In the genomic region with DNA sequence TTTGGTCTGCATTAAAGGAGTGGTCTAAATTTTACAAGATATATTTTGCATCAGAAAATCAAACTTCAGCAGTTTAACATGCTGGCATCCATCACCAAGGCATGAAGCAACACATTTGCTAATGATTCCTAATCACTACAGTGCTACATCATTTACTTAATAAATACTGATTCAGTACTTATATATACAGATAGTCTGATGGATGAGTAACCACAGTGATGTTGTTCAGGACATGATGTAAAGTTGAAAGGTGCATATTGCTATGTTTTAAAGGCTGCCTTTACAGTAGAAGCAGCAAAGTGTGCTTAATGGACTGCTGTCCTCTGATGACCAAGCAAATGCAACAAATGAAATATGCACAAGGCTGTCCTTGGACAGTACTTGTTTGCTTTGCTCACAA, we compare ENCODE assay signal across 21 cellular contexts. TPM values are rescaled to one million over a fixed set of nuclear protein-coding genes. Genes with fewer than 3 reads are reported as not detected.
A peak's percentile ranks its signal among the peaks of the same experiment; 100 is the strongest.
DNase-seq lines count a peak whose midpoint lies in the region; ATAC-seq and TF ChIP-seq lines count a peak whose summit lies in the region.
"Had no signal": no experiment of that assay in that cellular context is flagged by ENCODE, and none has a peak within 500 bp of the region (broad histone marks: within the 10 kb centered on the region; RNA-seq: fewer than 3 reads in every experiment).

No MANE protein-coding gene starts in this region.

- no peak for TF ChIP-seq POLR2A in GM18505 (IDR thresholded peaks at IDR 0.05; ENCODE audit: borderline replicate concordance, extremely low read depth, insufficient read depth, insufficient read length)

- no peaks in the 10 kb centered on the region for H3K4me1 ChIP-seq in neuronal stem cell (ENCODE audit: control insufficient read depth in 2 of 2, insufficient read depth in 1 of 2, low read depth in 1 of 2, low read length in 2 of 2)
- H3K4me1 ChIP-seq: BLaER1 treated with 17β-estradiol and CSF1 and Interleukin-3, amounts not matched to agents 10 nM and 100 nM; left lung had no signal

- H3K9me3 Mint-ChIP-seq in activated naive CD4-positive, alpha-beta T cell treated with anti-CD3 and anti-CD28 coated beads, Interleukin-2, amount 50 U/mL, for 72 hours, result peaks cover 0 to 5% of the 10 kb centered on the region in 2 donors
- H3K9me3 Mint-ChIP-seq in activated naive CD4-positive, alpha-beta T cell treated with anti-CD3 and anti-CD28 coated beads, Interleukin-2, amount 10 ng/mL, durations not matched to agents 7 days and 5 days, result no peaks in the 10 kb centered on the region
- H3K9me3 Mint-ChIP-seq in activated naive CD8-positive, alpha-beta T cell treated with anti-CD3 and anti-CD28 coated beads for 36 hours, result no peaks in the 10 kb centered on the region
- no peaks in the 10 kb centered on the region for H3K9me3 Mint-ChIP-seq in memory B cell
- H3K9me3 Mint-ChIP-seq: stimulated activated memory B cell treated with anti-CD40 and anti-IgM and Interleukin-4, amounts not matched to agents 10 μg/mL and 1 μg/mL and 100 μg/mL, for 72 hours had no signal

- H3K14ac ChIP-seq in neuronal stem cell (ENCODE audit: low read length), result no peak overlapping the region

- H3K4ac ChIP-seq in neuronal stem cell (ENCODE audit: low read length), result no peak overlapping the region

- H3K4me2 ChIP-seq in neuronal stem cell (ENCODE audit: insufficient read depth, low read length, poor library complexity, severe bottlenecking), result no peak overlapping the region
- H3K4me2 ChIP-seq: BLaER1 treated with 17β-estradiol and CSF1 and Interleukin-3, amounts not matched to agents 10 nM and 100 nM had no signal

- no peak overlapping the region for H3K18ac ChIP-seq in neuronal stem cell (ENCODE audit: low read length)

- H3K4me3 Mint-ChIP-seq in activated naive CD4-positive, alpha-beta T cell treated with anti-CD3 and anti-CD28 coated beads, Interleukin-2, amount 10 ng/mL, durations not matched to agents 7 days and 5 days, result no peak overlapping the region
- no peak overlapping the region for H3K4me3 Mint-ChIP-seq in activated naive CD8-positive, alpha-beta T cell treated with anti-CD3 and anti-CD28 coated beads for 36 hours
- H3K4me3 Mint-ChIP-seq in memory B cell, result no peak overlapping the region
- H3K4me3 Mint-ChIP-seq: stimulated activated memory B cell treated with anti-CD40 and anti-IgM and Interleukin-4, amounts not matched to agents 10 μg/mL and 1 μg/mL and 100 μg/mL, for 72 hours had no signal

- CTCF ChIA-PET in activated naive CD4-positive, alpha-beta T cell treated with anti-CD3 and anti-CD28 coated beads, Interleukin-2, amount 10 ng/mL, durations not matched to agents 7 days and 5 days (lab: Charles Lee), result no interaction called here

- H3K23ac ChIP-seq in neuronal stem cell (ENCODE audit: low read depth, low read length, poor library complexity), result no peak overlapping the region

- H4K8ac ChIP-seq in neuronal stem cell (ENCODE audit: low read depth, low read length), result no peak overlapping the region

- H4K91ac ChIP-seq in neuronal stem cell (ENCODE audit: low read depth, low read length, poor library complexity), result no peak overlapping the region

- H2BK12ac ChIP-seq in neuronal stem cell (ENCODE audit: low read length), result no peak overlapping the region

- no peak overlapping the region for H2AFZ ChIP-seq in neuronal stem cell (ENCODE audit: low read length)

- H3K36me3 ChIP-seq in neuronal stem cell (replicated peaks in 1 of 2; ENCODE audit: control insufficient read depth in 2 of 2, insufficient read depth in 2 of 2, low read length in 2 of 2), result peaks cover 32 to 99% of the 10 kb centered on the region in 2 donors

- no peaks in the 10 kb centered on the region for H3K27me3 ChIP-seq in neuronal stem cell (ENCODE audit: control insufficient read depth in 3 of 3, insufficient read depth in 3 of 3, low read depth in 1 of 3, low read length in 3 of 3)
- H3K27me3 ChIP-seq: BLaER1 treated with 17β-estradiol and CSF1 and Interleukin-3, amounts not matched to agents 10 nM and 100 nM; body of pancreas; left lung had no signal

- H3K36me3 Mint-ChIP-seq in activated naive CD4-positive, alpha-beta T cell treated with anti-CD3 and anti-CD28 coated beads, Interleukin-2, amount 50 U/mL, for 72 hours, result peaks cover 10 to 29% of the 10 kb centered on the region in 2 donors
- peaks cover 55% of the 10 kb centered on the region for H3K36me3 Mint-ChIP-seq in activated naive CD4-positive, alpha-beta T cell treated with anti-CD3 and anti-CD28 coated beads, Interleukin-2, amount 10 ng/mL, durations not matched to agents 7 days and 5 days
- H3K36me3 Mint-ChIP-seq in activated naive CD8-positive, alpha-beta T cell treated with anti-CD3 and anti-CD28 coated beads for 36 hours, result peaks cover 21% of the 10 kb centered on the region
- H3K36me3 Mint-ChIP-seq in memory B cell, result peaks cover 35% of the 10 kb centered on the region

- H3K27ac Mint-ChIP-seq in activated naive CD4-positive, alpha-beta T cell treated with anti-CD3 and anti-CD28 coated beads, Interleukin-2, amount 50 U/mL, for 72 hours, result peak overlapping the region; percentile 12 to 53
- no peak overlapping the region for H3K27ac Mint-ChIP-seq in activated naive CD4-positive, alpha-beta T cell treated with anti-CD3 and anti-CD28 coated beads, Interleukin-2, amount 10 ng/mL, durations not matched to agents 7 days and 5 days
- peak overlapping the region; percentile 22 for H3K27ac Mint-ChIP-seq in activated naive CD8-positive, alpha-beta T cell treated with anti-CD3 and anti-CD28 coated beads for 36 hours
- peak overlapping the region; percentile 21 for H3K27ac Mint-ChIP-seq in memory B cell
- H3K27ac Mint-ChIP-seq: stimulated activated memory B cell treated with anti-CD40 and anti-IgM and Interleukin-4, amounts not matched to agents 10 μg/mL and 1 μg/mL and 100 μg/mL, for 72 hours had no signal

- no peaks in the 10 kb centered on the region for H3K9me3 ChIP-seq in neuronal stem cell (replicated peaks in 1 of 2; ENCODE audit: control insufficient read depth in 2 of 2, insufficient read depth in 1 of 2, low read depth in 1 of 2, low read length in 2 of 2)
- H3K9me3 ChIP-seq: BLaER1 treated with 17β-estradiol and CSF1 and Interleukin-3, amounts not matched to agents 10 nM and 100 nM; body of pancreas; Caco-2; left lung had no signal

- peak in 1 of 2 donors; percentile 7 for ATAC-seq in activated naive CD4-positive, alpha-beta T cell treated with anti-CD3 and anti-CD28 coated beads, Interleukin-2, amount 50 U/mL, for 72 hours
- no peak for ATAC-seq in memory B cell (ENCODE audit: low read depth)
- ATAC-seq in GM18505 (IDR thresholded peaks at IDR 0.05; ENCODE audit: unreplicated experiment), result no peak
- ATAC-seq: body of pancreas; left lung; sciatic nerve; stimulated activated memory B cell treated with anti-CD40 and anti-IgM and Interleukin-4, amounts not matched to agents 10 μg/mL and 1 μg/mL and 100 μg/mL, for 72 hours had no signal

- no peak overlapping the region for H2BK120ac ChIP-seq in neuronal stem cell (ENCODE audit: low read depth, low read length)

- no peak overlapping the region for H3K9ac ChIP-seq in neuronal stem cell (ENCODE audit: low read depth, low read length, poor library complexity)
- H3K9ac ChIP-seq: BLaER1 treated with 17β-estradiol and CSF1 and Interleukin-3, amounts not matched to agents 10 nM and 100 nM had no signal

- H2BK5ac ChIP-seq in neuronal stem cell (ENCODE audit: low read length), result no peak overlapping the region

- no peak overlapping the region for H3K27ac ChIP-seq in neuronal stem cell (replicated peaks; ENCODE audit: low read length)
- H3K27ac ChIP-seq: BLaER1 treated with 17β-estradiol and CSF1 and Interleukin-3, amounts not matched to agents 10 nM and 100 nM; left lung; RWPE1; SK-N-MC had no signal

- H2AK5ac ChIP-seq in neuronal stem cell (ENCODE audit: low read depth, low read length), result no peak overlapping the region

- no peak for DNase-seq in activated naive CD4-positive, alpha-beta T cell treated with anti-CD3 and anti-CD28 coated beads, Interleukin-2, amount 50 U/mL, for 72 hours (ENCODE audit: low spot score in 2 of 2)
- no peak for DNase-seq in activated naive CD4-positive, alpha-beta T cell treated with anti-CD3 and anti-CD28 coated beads, Interleukin-2, amount 10 ng/mL, durations not matched to agents 7 days and 5 days
- no peak for DNase-seq in activated naive CD8-positive, alpha-beta T cell treated with anti-CD3 and anti-CD28 coated beads for 36 hours
- DNase-seq in memory B cell (ENCODE audit: low spot score in 2 of 2) (no peak), neuronal stem cell (ENCODE audit: low spot score) (no peak)
- DNase-seq: activated CD4-positive, alpha-beta T cell treated with anti-CD3 and anti-CD28 coated beads for 1 hour; Caco-2; DMS79 treated with DMSO at 0.1 percent for 48 hours; GF-D8; Kasumi-1; left lung; NCI-H1436; NCI-H446 treated with DMSO at 0.1 percent for 48 hours; stimulated activated CD4-positive, alpha-beta T cell treated with anti-CD3 and anti-CD28 coated beads, Interleukin-4, amount 100 ng/mL, for 24 hours had no signal

- no peak overlapping the region for H2BK15ac ChIP-seq in neuronal stem cell (ENCODE audit: low read length)

- no peaks in the 10 kb centered on the region for H3K79me1 ChIP-seq in neuronal stem cell (ENCODE audit: low read depth, low read length)

- H3K4me1 Mint-ChIP-seq in activated naive CD4-positive, alpha-beta T cell treated with anti-CD3 and anti-CD28 coated beads, Interleukin-2, amount 10 ng/mL, durations not matched to agents 7 days and 5 days, result no peaks in the 10 kb centered on the region
- peaks cover 10% of the 10 kb centered on the region for H3K4me1 Mint-ChIP-seq in activated naive CD8-positive, alpha-beta T cell treated with anti-CD3 and anti-CD28 coated beads for 36 hours
- peaks cover 4% of the 10 kb centered on the region for H3K4me1 Mint-ChIP-seq in memory B cell

- H3K4me3 ChIP-seq in neuronal stem cell (ENCODE audit: low read length in 2 of 2), result no peak overlapping the region
- H3K4me3 ChIP-seq: BLaER1 treated with 17β-estradiol and CSF1 and Interleukin-3, amounts not matched to agents 10 nM and 100 nM; body of pancreas; left lung; SK-N-MC had no signal

- H3K27me3 Mint-ChIP-seq in activated naive CD4-positive, alpha-beta T cell treated with anti-CD3 and anti-CD28 coated beads, Interleukin-2, amount 10 ng/mL, durations not matched to agents 7 days and 5 days, result no peaks in the 10 kb centered on the region
- H3K27me3 Mint-ChIP-seq in activated naive CD8-positive, alpha-beta T cell treated with anti-CD3 and anti-CD28 coated beads for 36 hours, result no peaks in the 10 kb centered on the region
- H3K27me3 Mint-ChIP-seq in memory B cell, result no peaks in the 10 kb centered on the region
- H3K27me3 Mint-ChIP-seq: stimulated activated memory B cell treated with anti-CD40 and anti-IgM and Interleukin-4, amounts not matched to agents 10 μg/mL and 1 μg/mL and 100 μg/mL, for 72 hours had no signal

RNA-seq across cellular contexts. Expression of a gene that starts 11.1 kb away (rescaled TPM):
- total RNA-seq in activated naive CD4-positive, alpha-beta T cell treated with anti-CD3 and anti-CD28 coated beads, Interleukin-2, amount 50 U/mL, for 72 hours, result 10 to 100 TPM; 30.3 to 35.7 TPM
- 10 to 100 TPM; 26.2 to 26.6 TPM for total RNA-seq in activated naive CD8-positive, alpha-beta T cell treated with anti-CD3 and anti-CD28 coated beads for 36 hours
- 22.5 TPM for polyA plus RNA-seq in neuronal stem cell (2013, experiment 1 of 2)
- 22.3 TPM for polyA plus RNA-seq in neuronal stem cell (2013, experiment 2 of 2)

RNA-seq across cellular contexts. Expression of a gene that starts 11.3 kb away (rescaled TPM):
- 10 to 100 TPM; 23.9 to 28.1 TPM for total RNA-seq in activated naive CD4-positive, alpha-beta T cell treated with anti-CD3 and anti-CD28 coated beads, Interleukin-2, amount 50 U/mL, for 72 hours
- total RNA-seq in activated naive CD8-positive, alpha-beta T cell treated with anti-CD3 and anti-CD28 coated beads for 36 hours, result 10 to 100 TPM; 25.5 to 26.6 TPM
- 19.7 TPM for polyA plus RNA-seq in neuronal stem cell (2013, experiment 1 of 2)
- 19.8 TPM for polyA plus RNA-seq in neuronal stem cell (2013, experiment 2 of 2)

RNA-seq across cellular contexts. Expression of a gene that starts 23.5 kb away (rescaled TPM):
- 10 to 100 TPM; 38.9 to 43.0 TPM for total RNA-seq in activated naive CD4-positive, alpha-beta T cell treated with anti-CD3 and anti-CD28 coated beads, Interleukin-2, amount 50 U/mL, for 72 hours
- 10 to 100 TPM; 49.9 to 50.6 TPM for total RNA-seq in activated naive CD8-positive, alpha-beta T cell treated with anti-CD3 and anti-CD28 coated beads for 36 hours
- 42.3 TPM for polyA plus RNA-seq in neuronal stem cell (2013, experiment 1 of 2)
- 41.7 TPM for polyA plus RNA-seq in neuronal stem cell (2013, experiment 2 of 2)

RNA-seq across cellular contexts. Expression of a gene that starts 23.5 kb away (rescaled TPM):
- total RNA-seq in activated naive CD4-positive, alpha-beta T cell treated with anti-CD3 and anti-CD28 coated beads, Interleukin-2, amount 50 U/mL, for 72 hours, result under 1 TPM in 1 of 2 donors, not detected in 1; 0.19 TPM
- total RNA-seq in activated naive CD8-positive, alpha-beta T cell treated with anti-CD3 and anti-CD28 coated beads for 36 hours, result under 1 TPM; 0.60 to 0.68 TPM
- polyA plus RNA-seq in neuronal stem cell (2013, experiment 1 of 2), result 5.6 TPM
- 4.8 TPM for polyA plus RNA-seq in neuronal stem cell (2013, experiment 2 of 2)
